19 cellular contexts compared by ENCODE assay signal in the genomic region with DNA sequence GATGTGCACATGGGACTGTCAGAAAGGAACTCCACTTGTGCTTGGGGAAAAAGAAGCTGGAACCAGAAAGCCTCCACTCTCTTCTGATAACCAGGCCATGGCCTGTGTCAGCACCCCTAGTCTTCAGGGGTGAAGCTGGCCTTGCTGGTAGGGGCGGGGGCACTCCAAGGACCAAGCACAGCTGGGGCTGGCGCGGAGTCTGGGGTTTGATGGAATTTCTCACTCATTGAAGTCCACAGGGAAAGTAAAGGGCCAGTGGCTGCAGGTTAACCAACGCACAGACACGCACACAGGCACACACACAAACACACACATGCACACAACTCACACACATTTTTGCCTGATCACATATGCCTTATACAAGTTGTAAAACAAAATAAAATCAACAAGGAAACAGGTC. TPM values are rescaled to one million over a fixed set of nuclear protein-coding genes. Genes with fewer than 3 reads are reported as not detected.
"Had no signal": no experiment of that assay in that cellular context is flagged by ENCODE, and none has a peak within 500 bp of the region (broad histone marks: within the 10 kb centered on the region; RNA-seq: fewer than 3 reads in every experiment).

No MANE protein-coding gene starts in this region.

- DNase-seq: activated CD4-positive, alpha-beta T cell treated with anti-CD3 and anti-CD28 coated beads, Interleukin-2, amount 10 ng/mL, durations not matched to agents 7 days and 5 days; activated naive CD4-positive, alpha-beta T cell treated with anti-CD3 and anti-CD28 coated beads, Interleukin-2, amount 10 ng/mL, durations not matched to agents 7 days and 5 days; activated T-cell treated with anti-CD3 and anti-CD28 coated beads for 4 hours; brain microvascular endothelial cell; esophagus squamous epithelium; foreskin fibroblast; head of caudate nucleus; islet precursor cell; right lobe of liver; spleen; stimulated activated CD4-positive, alpha-beta T cell treated with anti-CD3 and anti-CD28 coated beads, Interleukin-1b, Interleukin-23, amount 100 ng/mL, for 48 hours; stimulated activated naive B cell treated with anti-CD40 and anti-IgM and Interleukin-4, amounts not matched to agents 10 μg/mL and 1 μg/mL and 100 μg/mL, for 72 hours; WERI-Rb-1 had no signal

- H3K9me3 ChIP-seq: esophagus squamous epithelium, right lobe of liver, spleen, upper lobe of left lung had no signal

- ATAC-seq: activated T-helper 17 cell treated with anti-CD3 and anti-CD28 coated beads, Interleukin-2, amount 50 U/mL, for 72 hours; left lobe of liver; right lobe of liver; stimulated activated naive B cell treated with anti-CD40 and anti-IgM and Interleukin-4, amounts not matched to agents 10 μg/mL and 1 μg/mL and 100 μg/mL, for 72 hours had no signal

- H3K36me3 Mint-ChIP-seq: activated naive CD4-positive, alpha-beta T cell treated with anti-CD3 and anti-CD28 coated beads, Interleukin-2, amount 10 ng/mL, durations not matched to agents 7 days and 5 days; stimulated activated naive B cell treated with anti-CD40 and anti-IgM and Interleukin-4, amounts not matched to agents 10 μg/mL and 1 μg/mL and 100 μg/mL, for 72 hours had no signal

- H3K9me3 Mint-ChIP-seq: activated CD4-positive, alpha-beta T cell treated with anti-CD3 and anti-CD28 coated beads, Interleukin-2, amount 10 ng/mL, durations not matched to agents 7 days and 5 days; activated naive CD4-positive, alpha-beta T cell treated with anti-CD3 and anti-CD28 coated beads, Interleukin-2, amount 10 ng/mL, durations not matched to agents 7 days and 5 days; activated T-helper 17 cell treated with anti-CD3 and anti-CD28 coated beads, Interleukin-2, amount 50 U/mL, for 72 hours; dendritic cell treated with granulocyte-macrophage colony-stimulating factor and Interleukin-4, amounts not matched to agents 40 ng/mL and 50 ng/mL, for 4 days; stimulated activated naive B cell treated with anti-CD40 and anti-IgM and Interleukin-4, amounts not matched to agents 10 μg/mL and 1 μg/mL and 100 μg/mL, for 72 hours had no signal

- H3K36me3 ChIP-seq: esophagus squamous epithelium, right lobe of liver, spleen, upper lobe of left lung, WERI-Rb-1 had no signal

- H3K4me3 ChIP-seq: esophagus squamous epithelium, right lobe of liver, spleen, upper lobe of left lung had no signal

- H3K4me3 Mint-ChIP-seq: activated CD4-positive, alpha-beta T cell treated with anti-CD3 and anti-CD28 coated beads, Interleukin-2, amount 10 ng/mL, durations not matched to agents 7 days and 5 days; activated naive CD4-positive, alpha-beta T cell treated with anti-CD3 and anti-CD28 coated beads, Interleukin-2, amount 10 ng/mL, durations not matched to agents 7 days and 5 days; activated T-helper 17 cell treated with anti-CD3 and anti-CD28 coated beads, Interleukin-2, amount 50 U/mL, for 72 hours; dendritic cell treated with granulocyte-macrophage colony-stimulating factor and Interleukin-4, amounts not matched to agents 40 ng/mL and 50 ng/mL, for 4 days had no signal

- H3K27ac ChIP-seq: brain microvascular endothelial cell, right lobe of liver had no signal

- H3K27me3 ChIP-seq: brain microvascular endothelial cell, right lobe of liver had no signal

- H3K4me1 ChIP-seq: right lobe of liver had no signal

- H3K27ac Mint-ChIP-seq: activated CD4-positive, alpha-beta T cell treated with anti-CD3 and anti-CD28 coated beads, Interleukin-2, amount 10 ng/mL, durations not matched to agents 7 days and 5 days; activated naive CD4-positive, alpha-beta T cell treated with anti-CD3 and anti-CD28 coated beads, Interleukin-2, amount 10 ng/mL, durations not matched to agents 7 days and 5 days; activated T-helper 17 cell treated with anti-CD3 and anti-CD28 coated beads, Interleukin-2, amount 50 U/mL, for 72 hours; dendritic cell treated with granulocyte-macrophage colony-stimulating factor and Interleukin-4, amounts not matched to agents 40 ng/mL and 50 ng/mL, for 4 days; stimulated activated naive B cell treated with anti-CD40 and anti-IgM and Interleukin-4, amounts not matched to agents 10 μg/mL and 1 μg/mL and 100 μg/mL, for 72 hours had no signal

- H3K4me1 Mint-ChIP-seq: activated CD4-positive, alpha-beta T cell treated with anti-CD3 and anti-CD28 coated beads, Interleukin-2, amount 10 ng/mL, durations not matched to agents 7 days and 5 days; activated T-helper 17 cell treated with anti-CD3 and anti-CD28 coated beads, Interleukin-2, amount 50 U/mL, for 72 hours had no signal

RNA-seq across cellular contexts. Expression of gene COL5A1, which starts 1.6 kb away (rescaled TPM):
- total RNA-seq: activated CD8-positive, alpha-beta memory T cell treated with anti-CD3 and anti-CD28 coated beads for 36 hours; SK-MEL-5 had no signal
